In the genomic region with DNA sequence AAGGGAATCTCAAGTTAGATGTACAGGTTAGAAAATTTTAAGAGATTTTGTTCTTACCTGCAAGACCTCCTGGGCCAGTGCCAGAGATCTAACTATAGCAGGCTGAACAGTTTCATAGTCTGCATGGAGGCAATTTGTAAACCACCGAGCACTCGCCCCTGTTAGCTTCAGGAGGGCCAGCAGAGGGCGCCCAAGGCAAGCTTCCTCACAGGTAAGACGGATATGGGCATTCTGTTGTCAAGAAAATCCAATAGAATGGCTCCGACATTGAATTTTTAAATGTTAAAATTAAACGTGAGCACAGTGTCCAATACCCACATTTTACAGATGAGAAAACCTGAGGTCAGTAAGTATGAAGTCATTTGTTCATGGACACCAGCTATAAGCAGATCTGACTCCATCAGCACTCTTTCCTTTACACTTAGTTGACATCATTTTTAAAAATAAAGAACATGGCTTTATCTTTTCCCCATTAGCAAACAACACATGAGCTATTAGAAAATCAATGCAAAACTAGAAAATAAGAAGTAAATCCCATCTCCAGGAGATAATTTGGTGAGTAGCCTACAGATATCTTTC, we compare ENCODE assay signal across 8 cellular contexts. TPM values are rescaled to one million over a fixed set of nuclear protein-coding genes. Genes with fewer than 3 reads are reported as not detected.
A peak's percentile ranks its signal among the peaks of the same experiment; 100 is the strongest.
DNase-seq lines count a peak whose midpoint lies in the region; ATAC-seq and TF ChIP-seq lines count a peak whose summit lies in the region.

No MANE protein-coding gene starts in this region.

- H3K27me3 ChIP-seq in kidney epithelial cell (ENCODE audit: control insufficient read depth, insufficient read depth, low read length) = peaks cover 3% of the 10 kb centered on the region

- TF ChIP-seq CTCF in cardiac fibroblast (IDR thresholded peaks at IDR 0.05; ENCODE audit: low read depth, low read length) = peak; percentile 92
- peak; percentile 97 for TF ChIP-seq CTCF in kidney epithelial cell (IDR thresholded peaks at IDR 0.05; ENCODE audit: insufficient read depth, low read length, poor library complexity, severe bottlenecking)

- H3K4me3 ChIP-seq in cardiac fibroblast (replicated peaks in 1 of 2; ENCODE audit: low read depth in 2 of 2, low read length in 2 of 2) = no peak overlapping the region
- H3K4me3 ChIP-seq in kidney epithelial cell (ENCODE audit: low read depth, low read length) = no peak overlapping the region

- ATAC-seq in HG03175 (IDR thresholded peaks at IDR 0.05; ENCODE audit: unreplicated experiment) = peak; percentile 80

- H3K36me3 ChIP-seq in kidney epithelial cell (ENCODE audit: control insufficient read depth, insufficient read depth, low read length) = no peaks in the 10 kb centered on the region

- DNase-seq in DMS53 (lab: John Stamatoyannopoulos, UW) (peak; percentile 58), DMS53 treated with DMSO at 0.1 percent for 48 hours (lab: John Stamatoyannopoulos, UW; ENCODE audit: unreplicated experiment) (no peak), NCI-H446 (lab: John Stamatoyannopoulos, UW) (peak; percentile 23 to 62), cardiac fibroblast (ENCODE audit: low read depth in 2 of 2) (peak; percentile 80 to 81), kidney epithelial cell (ENCODE audit: low read depth) (peak; percentile 31)
- peak; percentile 12 to 43 (median 24) for DNase-seq in activated CD4-positive, CD25-positive, alpha-beta regulatory T cell (lab: John Stamatoyannopoulos, UW)
- peak; percentile 72 to 79 for DNase-seq in stimulated activated CD4-positive, alpha-beta T cell treated with anti-CD3 and anti-CD28 coated beads, Interleukin-2, amount 100 ng/mL, for 24 hours

RNA-seq across cellular contexts. Expression of a gene that starts 2.2 kb away (rescaled TPM):
- total RNA-seq in kidney epithelial cell = not detected in 2 replicates

RNA-seq across cellular contexts. Expression of a gene that starts 40.4 kb away (rescaled TPM):
- total RNA-seq in kidney epithelial cell = not detected in 2 replicates
